In the genomic region with DNA sequence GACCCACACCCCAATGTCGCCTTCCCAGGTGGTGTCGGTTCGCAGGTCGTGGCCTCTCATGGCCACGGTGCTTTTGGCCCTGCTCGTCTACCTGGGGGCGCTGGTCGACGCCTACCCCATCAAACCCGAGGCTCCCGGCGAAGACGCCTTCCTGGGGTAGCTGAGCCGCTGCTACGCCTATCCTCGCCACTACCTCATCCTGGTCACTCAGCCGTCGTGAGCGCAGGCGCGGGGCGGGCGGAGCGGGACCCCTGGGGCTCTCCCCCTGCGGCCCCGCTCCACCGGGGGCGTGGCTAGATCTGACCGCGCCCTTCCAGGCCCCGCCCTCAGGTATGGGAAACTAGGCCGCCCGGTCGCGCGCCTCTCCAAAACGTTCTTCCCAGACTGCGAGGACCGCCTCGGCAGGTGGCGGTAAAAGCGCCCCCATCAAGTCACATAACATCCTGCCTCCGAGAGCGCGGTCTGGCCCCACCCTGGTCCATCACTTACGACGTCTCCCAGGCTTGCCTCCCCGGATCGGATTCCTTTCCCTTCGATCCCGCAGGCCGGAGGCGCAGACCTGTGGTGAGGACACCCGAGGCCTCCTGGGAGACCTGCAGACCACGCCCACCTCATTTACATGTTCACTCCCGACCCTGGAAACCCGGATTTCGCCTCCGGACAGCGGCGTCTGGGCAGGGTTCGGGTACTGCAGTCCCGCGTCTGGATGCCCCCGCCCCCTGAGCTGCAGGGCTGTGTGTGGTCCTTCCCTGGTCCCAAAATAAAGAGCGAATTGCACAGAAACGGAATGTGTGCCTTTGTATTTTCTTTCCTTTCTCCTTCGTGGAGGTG, we compare ENCODE assay signal across 1 cellular context.
TF ChIP-seq lines count a peak whose summit lies in the region.

No MANE protein-coding gene starts in this region.

TF ChIP-seq in HEK293, 187 proteins besides CTCF, POLR2A, EP300 and RAD21 (continued from another document and continues in another):
- TF ChIP-seq ZBTB49 (tag by site-specific recombination; IDR thresholded peaks at IDR 0.05; ENCODE audit: low read depth): no peak
- peak; percentile 73 for TF ChIP-seq ZIC2 (tag by site-specific recombination; IDR thresholded peaks at IDR 0.05)
- TF ChIP-seq ZNF16 (tag by site-specific recombination; IDR thresholded peaks at IDR 0.05; ENCODE audit: low read depth): no peak
- no peak for TF ChIP-seq ATF2 (tag by site-specific recombination; IDR thresholded peaks at IDR 0.05; ENCODE audit: low read depth)
- TF ChIP-seq ZBTB48 (tag by site-specific recombination; IDR thresholded peaks at IDR 0.05): no peak; the same call in 1 of the 2 replicates
- TF ChIP-seq ZNF670 (tag by site-specific recombination; IDR thresholded peaks at IDR 0.05; ENCODE audit: low read depth): no peak
- TF ChIP-seq ZNF777 (tag by site-specific recombination; IDR thresholded peaks at IDR 0.05; ENCODE audit: borderline replicate concordance): no peak
- peak; percentile 84 for TF ChIP-seq ZNF76 (tag by site-specific recombination; IDR thresholded peaks at IDR 0.05; ENCODE audit: borderline replicate concordance, low read depth)
- no peak for TF ChIP-seq ZNF654 (tag by site-specific recombination; IDR thresholded peaks at IDR 0.05; ENCODE audit: low read depth)
- TF ChIP-seq SCRT1 (tag by site-specific recombination; IDR thresholded peaks at IDR 0.05; ENCODE audit: borderline replicate concordance): peak; percentile 68
- TF ChIP-seq ZNF677 (tag by site-specific recombination; IDR thresholded peaks at IDR 0.05): no peak
- TF ChIP-seq, protein P1, sequence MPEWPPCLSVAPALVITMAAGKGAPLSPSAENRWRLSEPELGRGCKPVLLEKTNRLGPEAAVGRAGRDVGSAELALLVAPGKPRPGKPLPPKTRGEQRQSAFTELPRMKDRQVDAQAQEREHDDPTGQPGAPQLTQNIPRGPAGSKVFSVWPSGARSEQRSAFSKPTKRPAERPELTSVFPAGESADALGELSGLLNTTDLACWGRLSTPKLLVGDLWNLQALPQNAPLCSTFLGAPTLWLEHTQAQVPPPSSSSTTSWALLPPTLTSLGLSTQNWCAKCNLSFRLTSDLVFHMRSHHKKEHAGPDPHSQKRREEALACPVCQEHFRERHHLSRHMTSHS (tag by site-specific recombination; IDR thresholded peaks at IDR 0.05): no peak
- no peak for TF ChIP-seq ZNF18 (tag by site-specific recombination; IDR thresholded peaks at IDR 0.05)
- TF ChIP-seq ZNF596 (tag by site-specific recombination; IDR thresholded peaks at IDR 0.05): no peak
- TF ChIP-seq, protein P2, sequence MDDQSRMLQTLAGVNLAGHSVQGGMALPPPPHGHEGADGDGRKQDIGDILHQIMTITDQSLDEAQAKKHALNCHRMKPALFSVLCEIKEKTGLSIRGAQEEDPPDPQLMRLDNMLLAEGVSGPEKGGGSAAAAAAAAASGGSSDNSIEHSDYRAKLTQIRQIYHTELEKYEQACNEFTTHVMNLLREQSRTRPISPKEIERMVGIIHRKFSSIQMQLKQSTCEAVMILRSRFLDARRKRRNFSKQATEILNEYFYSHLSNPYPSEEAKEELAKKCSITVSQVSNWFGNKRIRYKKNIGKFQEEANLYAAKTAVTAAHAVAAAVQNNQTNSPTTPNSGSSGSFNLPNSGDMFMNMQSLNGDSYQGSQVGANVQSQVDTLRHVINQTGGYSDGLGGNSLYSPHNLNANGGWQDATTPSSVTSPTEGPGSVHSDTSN (CRISPR knock-in tag; IDR thresholded peaks at IDR 0.05): no peak
- TF ChIP-seq ZNF600 (tag by site-specific recombination; IDR thresholded peaks at IDR 0.05): peak; percentile 94
- no peak for TF ChIP-seq ZNF248 (tag by site-specific recombination; IDR thresholded peaks at IDR 0.05)
- no peak for TF ChIP-seq ZNF169 (tag by site-specific recombination; IDR thresholded peaks at IDR 0.05)
- no peak for TF ChIP-seq ZSCAN16 (tag by site-specific recombination; IDR thresholded peaks at IDR 0.05)
- TF ChIP-seq ZSCAN5A (tag by site-specific recombination; IDR thresholded peaks at IDR 0.05): no peak
- TF ChIP-seq ZNF211 (tag by site-specific recombination; IDR thresholded peaks at IDR 0.05; ENCODE audit: low read depth): no peak
- TF ChIP-seq ZNF433 (tag by site-specific recombination; IDR thresholded peaks at IDR 0.05; ENCODE audit: low read depth): no peak
- no peak for TF ChIP-seq ZNF521 (tag by site-specific recombination; IDR thresholded peaks at IDR 0.05)
- no peak for TF ChIP-seq ZNF112 (tag by site-specific recombination; IDR thresholded peaks at IDR 0.05)
- TF ChIP-seq HOXC10 (CRISPR knock-in tag; IDR thresholded peaks at IDR 0.05): no peak
- TF ChIP-seq, protein P3, sequence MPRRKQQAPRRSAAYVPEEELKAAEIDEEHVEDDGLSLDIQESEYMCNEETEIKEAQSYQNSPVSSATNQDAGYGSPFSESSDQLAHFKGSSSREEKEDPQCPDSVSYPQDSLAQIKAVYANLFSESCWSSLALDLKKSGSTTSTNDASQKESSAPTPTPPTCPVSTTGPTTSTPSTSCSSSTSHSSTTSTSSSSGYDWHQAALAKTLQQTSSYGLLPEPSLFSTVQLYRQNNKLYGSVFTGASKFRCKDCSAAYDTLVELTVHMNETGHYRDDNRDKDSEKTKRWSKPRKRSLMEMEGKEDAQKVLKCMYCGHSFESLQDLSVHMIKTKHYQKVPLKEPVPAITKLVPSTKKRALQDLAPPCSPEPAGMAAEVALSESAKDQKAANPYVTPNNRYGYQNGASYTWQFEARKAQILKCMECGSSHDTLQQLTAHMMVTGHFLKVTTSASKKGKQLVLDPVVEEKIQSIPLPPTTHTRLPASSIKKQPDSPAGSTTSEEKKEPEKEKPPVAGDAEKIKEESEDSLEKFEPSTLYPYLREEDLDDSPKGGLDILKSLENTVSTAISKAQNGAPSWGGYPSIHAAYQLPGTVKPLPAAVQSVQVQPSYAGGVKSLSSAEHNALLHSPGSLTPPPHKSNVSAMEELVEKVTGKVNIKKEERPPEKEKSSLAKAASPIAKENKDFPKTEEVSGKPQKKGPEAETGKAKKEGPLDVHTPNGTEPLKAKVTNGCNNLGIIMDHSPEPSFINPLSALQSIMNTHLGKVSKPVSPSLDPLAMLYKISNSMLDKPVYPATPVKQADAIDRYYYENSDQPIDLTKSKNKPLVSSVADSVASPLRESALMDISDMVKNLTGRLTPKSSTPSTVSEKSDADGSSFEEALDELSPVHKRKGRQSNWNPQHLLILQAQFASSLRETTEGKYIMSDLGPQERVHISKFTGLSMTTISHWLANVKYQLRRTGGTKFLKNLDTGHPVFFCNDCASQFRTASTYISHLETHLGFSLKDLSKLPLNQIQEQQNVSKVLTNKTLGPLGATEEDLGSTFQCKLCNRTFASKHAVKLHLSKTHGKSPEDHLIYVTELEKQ (tag by site-specific recombination; IDR thresholded peaks at IDR 0.05; ENCODE audit: borderline replicate concordance): no peak
- no peak for TF ChIP-seq ZNF560 (tag by site-specific recombination; IDR thresholded peaks at IDR 0.05; ENCODE audit: borderline replicate concordance)
- TF ChIP-seq ZNF610 (tag by site-specific recombination; IDR thresholded peaks at IDR 0.05; ENCODE audit: borderline replicate concordance): no peak
- TF ChIP-seq ZNF48 (tag by site-specific recombination; IDR thresholded peaks at IDR 0.05): no peak
- peak; percentile 58; the same call in 1 of the 2 replicates for TF ChIP-seq ZNF629 (tag by site-specific recombination; IDR thresholded peaks at IDR 0.05)
- TF ChIP-seq ZFP69B (tag by site-specific recombination; IDR thresholded peaks at IDR 0.05): peak; percentile 68; the same call in 1 of the 2 replicates
- TF ChIP-seq ZNF391 (tag by site-specific recombination; IDR thresholded peaks at IDR 0.05; ENCODE audit: borderline replicate concordance, low read depth): peak; percentile 31; the same call in 1 of the 2 replicates
- no peak for TF ChIP-seq ZNF214 (tag by site-specific recombination; IDR thresholded peaks at IDR 0.05; ENCODE audit: borderline replicate concordance)
- no peak for TF ChIP-seq ZNF311 (tag by site-specific recombination; IDR thresholded peaks at IDR 0.05; ENCODE audit: borderline replicate concordance)
- TF ChIP-seq ZNF292 (tag by site-specific recombination; IDR thresholded peaks at IDR 0.05; ENCODE audit: borderline replicate concordance, low read depth): no peak
- peak; percentile 26; the same call in 1 of the 2 replicates for TF ChIP-seq ZBTB20 (tag by site-specific recombination; IDR thresholded peaks at IDR 0.05)
- peak; percentile 89 for TF ChIP-seq ZBTB17 (tag by site-specific recombination; IDR thresholded peaks at IDR 0.05)
- TF ChIP-seq SP2 (tag by site-specific recombination; IDR thresholded peaks at IDR 0.05): peak; percentile 65
- no peak for TF ChIP-seq ZNF350 (tag by site-specific recombination; IDR thresholded peaks at IDR 0.05)
- TF ChIP-seq ZNF24 (tag by site-specific recombination; IDR thresholded peaks at IDR 0.05): peak; percentile 73; the same call in 1 of the 2 replicates
- peak; percentile 79; the same call in 1 of the 2 replicates for TF ChIP-seq ZBTB10 (tag by site-specific recombination; IDR thresholded peaks at IDR 0.05)
